ENCODE assay signal across 22 cellular contexts in genomic region chr12:60259241-60259640, GRCh38.
"Had no signal": no experiment of that assay in that cellular context is flagged by ENCODE, and none has a peak within 500 bp of the region (broad histone marks: within the 10 kb centered on the region; RNA-seq: fewer than 3 reads in every experiment).

No MANE protein-coding gene starts in this region.

- FAIRE-seq: colon, endothelial cell of umbilical vein, frontal cortex, TTC549 had no signal

- H3K9me3 ChIP-seq: esophagus muscularis mucosa, spleen, thoracic aorta, upper lobe of left lung had no signal

- H3K4me1 ChIP-seq: spleen, upper lobe of left lung had no signal

- H3K4me3 ChIP-seq: esophagus muscularis mucosa, spleen, thoracic aorta, upper lobe of left lung had no signal

- H3K27me3 ChIP-seq: brain microvascular endothelial cell, esophagus muscularis mucosa, spleen, upper lobe of left lung had no signal

- H3K27ac ChIP-seq: brain microvascular endothelial cell, esophagus muscularis mucosa, spleen, thoracic aorta, upper lobe of left lung, WERI-Rb-1 had no signal

- DNase-seq: activated CD4-positive, alpha-beta T cell treated with anti-CD3 and anti-CD28 coated beads for 1 hour; activated CD4-positive, alpha-beta T cell treated with anti-CD3 and anti-CD28 coated beads, Interleukin-2, amount 50 U/mL, for 1 hour; activated CD8-positive, alpha-beta T cell treated with anti-CD3 and anti-CD28 coated beads, Interleukin-2, amount 10 ng/mL, durations not matched to agents 7 days and 5 days; activated gamma-delta T cell; aorta; brain microvascular endothelial cell; effector memory CD4-positive, alpha-beta T cell; hypothalamus; left ventricle myocardium superior; mammary epithelial cell; natural killer cell; spleen; stimulated activated CD4-positive, alpha-beta T cell treated with anti-CD3 and anti-CD28 coated beads, Interleukin-4, amount 100 ng/mL, for 24 hours; stimulated activated naive CD4-positive, alpha-beta T cell treated with Interleukin-2 at 50 U/mL for 16 hours; upper lobe of left lung; WERI-Rb-1 had no signal

- H3K36me3 ChIP-seq: brain microvascular endothelial cell, esophagus muscularis mucosa, spleen, thoracic aorta, upper lobe of left lung, WERI-Rb-1 had no signal

- ATAC-seq: activated CD8-positive, alpha-beta T cell treated with anti-CD3 and anti-CD28 coated beads, Interleukin-2, amount 10 ng/mL, durations not matched to agents 7 days and 5 days; left ventricle myocardium superior; natural killer cell had no signal
